ENCODE assay signal across 8 cellular contexts in genomic region chr2:8836979-8837794, GRCh38. TPM values are rescaled to one million over a fixed set of nuclear protein-coding genes. Genes with fewer than 3 reads are reported as not detected.
DNase-seq lines count a peak whose midpoint lies in the region; ATAC-seq, FAIRE-seq and TF ChIP-seq lines count a peak whose summit lies in the region.

Gene KIDINS220 (minus strand): TSS chr2:8837613. CDS start chr2:8827093, 10,520 bp downstream.

- FAIRE-seq in keratinocyte (lab: Jason Lieb, UNC) = no peak

- peak within 1 kb of the TSS; percentile 71 to 90 (median 87) for H3K4me3 ChIP-seq in keratinocyte (ENCODE audit: control insufficient read depth in 2 of 3, extremely low read depth in 1 of 3, insufficient read depth in 2 of 3, low read depth in 1 of 3, low read length in 3 of 3)

- H3K9ac ChIP-seq in keratinocyte (ENCODE audit: control insufficient read depth, extremely low read depth, insufficient read depth, low read length) = peak within 1 kb of the TSS; percentile 80

- no peaks in the 10 kb centered on the region for H3K36me3 ChIP-seq in keratinocyte (ENCODE audit: control insufficient read depth in 2 of 2, extremely low read depth in 1 of 2, insufficient read depth in 2 of 2, low read length in 2 of 2)

- no peaks in the 10 kb centered on the region for H3K27me3 ChIP-seq in keratinocyte (ENCODE audit: control insufficient read depth, extremely low read depth, insufficient read depth, low read length)

- H3K9me1 ChIP-seq in keratinocyte (ENCODE audit: control insufficient read depth, extremely low read depth, insufficient read depth, low read length) = peaks cover 4% of the 10 kb centered on the region

- peak within 1 kb of the TSS; percentile 86 for H3K4me2 ChIP-seq in keratinocyte (ENCODE audit: control insufficient read depth, extremely low read depth, insufficient read depth, low read depth, low read length)

- H3K9me3 ChIP-seq in keratinocyte (ENCODE audit: control insufficient read depth, low read depth, low read length) = no peaks in the 10 kb centered on the region

- peak within 1 kb of the TSS; percentile 53 for H3K27ac ChIP-seq in keratinocyte (ENCODE audit: control insufficient read depth, insufficient read depth, low read length)

- DNase-seq in AG08396 (ENCODE audit: low spot score) (peak; percentile 100), NCI-H2227 (lab: John Stamatoyannopoulos, UW; ENCODE audit: unreplicated experiment) (peak; percentile 88), cerebellar cortex (ENCODE audit: low spot score) (peak; percentile 87), keratinocyte (ENCODE audit: low read depth, low spot score) (no peak)
- peak; percentile 83 for DNase-seq in activated CD4-positive, CD25-positive, alpha-beta regulatory T cell treated with anti-CD3 and anti-CD28 coated beads, Interleukin-2, amount 50 U/mL, for 72 hours
- DNase-seq in stimulated activated CD4-positive, alpha-beta T cell treated with anti-CD3 and anti-CD28 coated beads, Interleukin-15, amount 100 ng/mL, for 1 hour (ENCODE audit: low read depth in 1 of 2, low spot score in 1 of 2) = peak; percentile 75 to 79

- H3K4me1 ChIP-seq in keratinocyte (ENCODE audit: control insufficient read depth, extremely low read depth, insufficient read depth, low read length) = peaks cover 12% of the 10 kb centered on the region

- TF ChIP-seq CTCF in keratinocyte (optimal IDR thresholded peaks at IDR 0.05 in 1 of 3, IDR thresholded peaks at IDR 0.05 in 1 of 3, conservative IDR thresholded peaks at IDR 0.05 in 1 of 3; ENCODE audit: extremely low read depth in 1 of 3, insufficient read depth in 2 of 3, low read length in 3 of 3) = no peak

- H4K20me1 ChIP-seq in keratinocyte (ENCODE audit: control insufficient read depth, extremely low read depth, insufficient read depth, low read length) = no peaks in the 10 kb centered on the region

- peaks cover 39% of the 10 kb centered on the region for H3K79me2 ChIP-seq in keratinocyte (ENCODE audit: control insufficient read depth, insufficient read depth, low read length)

- ATAC-seq in GM18907 (IDR thresholded peaks at IDR 0.05; ENCODE audit: unreplicated experiment) (peak; percentile 91), HG03139 (IDR thresholded peaks at IDR 0.05; ENCODE audit: unreplicated experiment) (peak; percentile 92)

- H2AFZ ChIP-seq in keratinocyte (ENCODE audit: control insufficient read depth, low read length) = peak within 1 kb of the TSS; percentile 96

- dilution Hi-C loops in keratinocyte (cut with MboI; ENCODE audit: extremely low pct_ligation_motif_present, low sequenced_read_pairs) = no loop called here

RNA-seq across cellular contexts. Expression of gene KIDINS220, which starts in this region (rescaled TPM):
- polyA plus RNA-seq in keratinocyte = 23.9 to 28.8 TPM (median 26.6 TPM) in 3 replicates
- 14.2 TPM for polyA plus RNA-seq in keratinocyte (2011; ENCODE audit: low read depth)
- 4.5 and 8.1 TPM in 2 replicates for polyA plus RNA-seq in keratinocyte (2011; cell fraction: cytosol; rRNA removed)
- 45.4 and 59.3 TPM in 2 replicates for polyA plus RNA-seq in keratinocyte (2011; cell fraction: nucleus; rRNA removed)
- 11.7 and 19.6 TPM in 2 replicates for polyA plus RNA-seq in keratinocyte (2012; ENCODE audit: low replicate concordance)
- 54.8 to 100 TPM (median 71.8 TPM) in 3 replicates for polyA minus RNA-seq in keratinocyte
- 12.9 TPM for polyA minus RNA-seq in keratinocyte (2011; cell fraction: cytosol; rRNA and poly(A)+ RNA removed)
- polyA minus RNA-seq in keratinocyte (2011; cell fraction: nucleus; rRNA and poly(A)+ RNA removed) = 127 and 155 TPM in 2 replicates
